ENCODE assay signal across 11 cellular contexts in genomic region chr17:79622201-79622601, GRCh38. TPM values are rescaled to one million over a fixed set of nuclear protein-coding genes. Genes with fewer than 3 reads are reported as not detected.
A peak's percentile ranks its signal among the peaks of the same experiment; 100 is the strongest.
DNase-seq lines count a peak whose midpoint lies in the region; ATAC-seq and TF ChIP-seq lines count a peak whose summit lies in the region.
"Had no signal": no experiment of that assay in that cellular context is flagged by ENCODE, and none has a peak within 500 bp of the region (broad histone marks: within the 10 kb centered on the region; RNA-seq: fewer than 3 reads in every experiment).

No MANE protein-coding gene starts in this region.

- no peak overlapping the region for H3K4me3 ChIP-seq in spleen
- H3K4me3 ChIP-seq: skin epidermis had no signal

- intact Hi-C loops in spleen (cut with DNase I; ENCODE audit: low total_unique reads) = no loop called here

- ATAC-seq in activated T-cell treated with anti-CD3 and anti-CD28 coated beads, Interleukin-2, amount 50 U/mL, for 72 hours (replicated peaks in 1 of 2) = no peak
- no peak for ATAC-seq in GM21825 (IDR thresholded peaks at IDR 0.05; ENCODE audit: unreplicated experiment)
- ATAC-seq in HG03469 (IDR thresholded peaks at IDR 0.05; ENCODE audit: unreplicated experiment) = no peak

- H3K4me1 ChIP-seq in spleen = no peaks in the 10 kb centered on the region

- H3K27me3 ChIP-seq in spleen (replicated peaks in 1 of 7) = peaks cover 0 to 79% (median 13%) of the 10 kb centered on the region in 7 donors

- no peak overlapping the region for H3K27ac ChIP-seq in spleen
- H3K27ac ChIP-seq: skin epidermis had no signal

- WGBS in spleen, 5 donors = 46 to 69% (median 51%) methylated on average over 8 to 14 of the region's 14 CpGs

- peaks cover 25% of the 10 kb centered on the region for H3K27me3 Mint-ChIP-seq in activated T-cell treated with anti-CD3 and anti-CD28 coated beads, Interleukin-2, amount 50 U/mL, for 72 hours (ENCODE audit: low read depth)

- H3K4me1 Mint-ChIP-seq in activated T-cell treated with anti-CD3 and anti-CD28 coated beads, Interleukin-2, amount 50 U/mL, for 72 hours (ENCODE audit: low read depth) = no peaks in the 10 kb centered on the region

- no peaks in the 10 kb centered on the region for H3K9me3 ChIP-seq in spleen

- H3K36me3 ChIP-seq in spleen = no peaks in the 10 kb centered on the region

- DNase-seq in activated T-cell treated with anti-CD3 and anti-CD28 coated beads, Interleukin-2, amount 50 U/mL, for 1 hour = peak; percentile 7
- no peak for DNase-seq in activated T-cell treated with anti-CD3 and anti-CD28 coated beads, Interleukin-2, amount 50 U/mL, for 72 hours
- DNase-seq in NCI-H1694 treated with DMSO at 0.1 percent for 48 hours (lab: John Stamatoyannopoulos, UW) (peak; percentile 94), iPS-NIHi11 (ENCODE audit: low spot score) (peak; percentile 11), spleen (peak; percentile 49), MV-4-11 (lab: John Stamatoyannopoulos, UW) (no peak)
- DNase-seq: activated CD4-positive, alpha-beta T cell treated with anti-CD3 and anti-CD28 coated beads, Interleukin-2, amount 50 U/mL, for 4 hours; T-helper 9 cell had no signal

- TF ChIP-seq POLR2A in spleen (IDR thresholded peaks at IDR 0.05) = no peak

- TF ChIP-seq CTCF in spleen (IDR thresholded peaks at IDR 0.05 in 8 of 11, conservative IDR thresholded peaks at IDR 0.05 in 3 of 11) = no peak

- H3K27ac Mint-ChIP-seq in activated T-cell treated with anti-CD3 and anti-CD28 coated beads, Interleukin-2, amount 50 U/mL, for 72 hours = no peak overlapping the region

- no peaks in the 10 kb centered on the region for H3K36me3 Mint-ChIP-seq in activated T-cell treated with anti-CD3 and anti-CD28 coated beads, Interleukin-2, amount 50 U/mL, for 72 hours (ENCODE audit: insufficient read depth in 2 of 2)

- H3K9me3 Mint-ChIP-seq in activated T-cell treated with anti-CD3 and anti-CD28 coated beads, Interleukin-2, amount 50 U/mL, for 72 hours = peaks cover 2 to 4% of the 10 kb centered on the region in 2 donors

- no peak overlapping the region for H3K4me3 Mint-ChIP-seq in activated T-cell treated with anti-CD3 and anti-CD28 coated beads, Interleukin-2, amount 50 U/mL, for 72 hours

RNA-seq across cellular contexts. Expression of gene RBFOX3, which starts 11.3 kb away (rescaled TPM):
- total RNA-seq in activated T-cell treated with anti-CD3 and anti-CD28 coated beads, Interleukin-2, amount 50 U/mL, for 72 hours = under 1 TPM in 1 of 2 donors, not detected in 1; 0.26 TPM
- total RNA-seq in spleen = under 1 TPM in 3 of 7 donors, not detected in 4; 0.19 to 0.34 (median 0.29) TPM
- polyA plus RNA-seq in spleen = under 1 TPM in 2 of 3 donors, not detected in 1; 0.02 to 0.03 TPM

Comparison
In these comparisons a context has a peak if more than half of its experiments do, and no peak if none do; other contexts are left out.
1. DNase-seq: peak in activated T-cell treated with anti-CD3 and anti-CD28 coated beads, Interleukin-2, amount 50 U/mL, for 1 hour (single experiment), NCI-H1694 treated with DMSO at 0.1 percent for 48 hours (single experiment), iPS-NIHi11 (single experiment) and spleen (single experiment); none in activated T-cell treated with anti-CD3 and anti-CD28 coated beads, Interleukin-2, amount 50 U/mL, for 72 hours (0 of 2) and MV-4-11 (single experiment).